ENCODE assay signal across 14 cellular contexts in the genomic region with DNA sequence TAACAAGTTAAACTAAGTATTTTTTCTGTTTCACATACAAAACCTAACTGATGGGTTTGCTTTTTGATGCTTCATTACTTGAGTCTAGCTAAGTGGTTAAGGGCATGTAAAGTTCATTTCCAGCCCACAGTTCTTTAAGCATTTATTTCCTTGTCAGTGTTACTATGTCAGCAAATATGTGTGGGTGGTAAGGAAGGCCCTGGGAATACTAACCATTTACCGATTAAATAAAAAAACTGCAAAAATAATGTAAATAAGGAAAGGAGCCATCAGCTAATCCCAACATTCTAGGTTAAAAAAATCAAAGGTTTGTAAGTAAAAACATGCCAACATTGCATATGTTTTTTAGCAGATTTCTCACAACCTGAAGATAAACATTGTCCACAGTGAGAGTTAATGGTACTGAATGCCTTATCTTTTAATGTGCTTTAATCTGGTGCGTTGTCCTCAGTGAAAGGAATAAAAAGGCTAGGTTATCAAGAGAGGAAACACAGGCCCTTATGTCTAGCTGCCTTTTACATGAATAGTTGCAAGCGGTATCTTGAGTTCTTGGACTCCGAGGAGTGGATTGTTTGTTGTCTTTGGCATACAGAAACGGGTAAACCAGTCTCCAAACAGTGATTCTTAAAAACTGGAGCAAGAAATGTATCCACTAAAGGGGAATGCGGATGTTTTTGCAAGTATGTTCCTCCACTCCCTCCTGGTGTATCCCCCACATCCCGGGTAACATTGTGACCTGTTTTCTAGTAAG.
A peak's percentile ranks its signal among the peaks of the same experiment; 100 is the strongest.
DNase-seq lines count a peak whose midpoint lies in the region; ATAC-seq lines count a peak whose summit lies in the region.
"Had no signal": no experiment of that assay in that cellular context is flagged by ENCODE, and none has a peak within 500 bp of the region (broad histone marks: within the 10 kb centered on the region; RNA-seq: fewer than 3 reads in every experiment).

No MANE protein-coding gene starts in this region.

- intact Hi-C loops in left cardiac atrium (cut with DNase I): no loop called here

- ATAC-seq in left cardiac atrium (peak; percentile 59 to 92), GM21737 (IDR thresholded peaks at IDR 0.05; ENCODE audit: unreplicated experiment) (no peak)
- ATAC-seq: activated CD4-positive, CD25-positive, alpha-beta regulatory T cell treated with anti-CD3 and anti-CD28 coated beads, Interleukin-2, amount 50 U/mL, for 24 hours; stimulated activated naive CD8-positive, alpha-beta T cell treated with anti-CD3 and anti-CD28 coated beads, Interleukin-15, Interleukin-2, amounts not matched to agents 100 U/mL and 50 U/mL, for 24 hours had no signal

- DNase-seq in HT-29 (ENCODE audit: low spot score) (peak; percentile 87), amniotic epithelial cell (ENCODE audit: low read depth) (peak; percentile 93), left cardiac atrium (no peak), pulmonary artery endothelial cell (ENCODE audit: low read depth, low spot score) (peak; percentile 57), activated T-cell treated with anti-CD3 and anti-CD28 coated beads for 4 hours (no peak), hippocampal formation (lab: John Stamatoyannopoulos, UW) (no peak)
- DNase-seq in activated naive CD4-positive, alpha-beta T cell treated with anti-CD3 and anti-CD28 coated beads, Interleukin-2, amount 50 U/mL, for 16 hours: no peak
- DNase-seq: NCI-H2081; NCI-H748 treated with DMSO at 0.1 percent for 48 hours; Peyer's patch; small intestine; stimulated activated naive CD8-positive, alpha-beta T cell treated with anti-CD3 and anti-CD28 coated beads, Interleukin-15, Interleukin-2, amounts not matched to agents 100 U/mL and 50 U/mL, for 24 hours had no signal

Comparison
In these comparisons a context has a peak if more than half of its experiments do, and no peak if none do; other contexts are left out.
1. DNase-seq: peak in HT-29 (single experiment), amniotic epithelial cell (single experiment) and pulmonary artery endothelial cell (single experiment); none in left cardiac atrium (single experiment), activated naive CD4-positive, alpha-beta T cell treated with anti-CD3 and anti-CD28 coated beads, Interleukin-2, amount 50 U/mL, for 16 hours (single experiment), activated T-cell treated with anti-CD3 and anti-CD28 coated beads for 4 hours (single experiment) and hippocampal formation (0 of 2).